In genomic region chr11:117229931-117230285, GRCh38 we compare ENCODE assay signal across 10 cellular contexts. TPM values are rescaled to one million over a fixed set of nuclear protein-coding genes. Genes with fewer than 3 reads are reported as not detected.
A peak's percentile ranks its signal among the peaks of the same experiment; 100 is the strongest.
DNase-seq lines count a peak whose midpoint lies in the region; ATAC-seq and TF ChIP-seq lines count a peak whose summit lies in the region.
"Had no signal": no experiment of that assay in that cellular context is flagged by ENCODE, and none has a peak within 500 bp of the region (broad histone marks: within the 10 kb centered on the region; RNA-seq: fewer than 3 reads in every experiment).

No MANE protein-coding gene starts in this region.

- H3K9me3 Mint-ChIP-seq in activated naive CD4-positive, alpha-beta T cell treated with anti-CD3 and anti-CD28 coated beads, Interleukin-2, amount 50 U/mL, for 24 hours = no peaks in the 10 kb centered on the region
- no peaks in the 10 kb centered on the region for H3K9me3 Mint-ChIP-seq in activated CD4-positive, alpha-beta memory T cell treated with anti-CD3 and anti-CD28 coated beads for 36 hours

- ATAC-seq in upper lobe of left lung (ENCODE audit: low FRiP score in 2 of 2) (no peak), left lung (no peak), psoas muscle (no peak)

- peak overlapping the region; percentile 24 for H3K9ac ChIP-seq in iPS-15b (ENCODE audit: low read depth, low read length)

- no peak for TF ChIP-seq EP300 in transverse colon (IDR thresholded peaks at IDR 0.05; ENCODE audit: low read depth)
- no peak for TF ChIP-seq EP300 in upper lobe of left lung (IDR thresholded peaks at IDR 0.05)

- H3K9me3 ChIP-seq in iPS-15b (ENCODE audit: control insufficient read depth, insufficient read depth, low read length) (no peaks in the 10 kb centered on the region), transverse colon (no peaks in the 10 kb centered on the region), upper lobe of left lung (no peaks in the 10 kb centered on the region), left lung (no peaks in the 10 kb centered on the region), psoas muscle (no peaks in the 10 kb centered on the region)

- TF ChIP-seq POLR2A in transverse colon (IDR thresholded peaks at IDR 0.05) (no peak), upper lobe of left lung (IDR thresholded peaks at IDR 0.05) (no peak)

- peaks cover 25% of the 10 kb centered on the region for H3K36me3 ChIP-seq in iPS-15b (ENCODE audit: control insufficient read depth, insufficient read depth, low read length)
- H3K36me3 ChIP-seq in transverse colon = peaks cover 0 to 30% (median 10%) of the 10 kb centered on the region in 4 donors
- peaks cover 7 to 48% (median 34%) of the 10 kb centered on the region in 4 donors for H3K36me3 ChIP-seq in upper lobe of left lung
- peaks cover 0 to 47% of the 10 kb centered on the region in 2 donors for H3K36me3 ChIP-seq in left lung
- peaks cover 0 to 47% of the 10 kb centered on the region in 2 donors for H3K36me3 ChIP-seq in psoas muscle (ENCODE audit: insufficient read depth in 1 of 2, low read depth in 1 of 2)

- WGBS in transverse colon (ENCODE audit: low coverage in 1 of 2), 2 donors = 83 to 88% methylated on average over 2 to 5 of the region's 5 CpGs
- WGBS in upper lobe of left lung, 2 donors = 81 to 95% methylated on average over 5 of the region's 5 CpGs
- WGBS in psoas muscle, 3 donors = 61 to 72% (median 70%) methylated on average over 5 of the region's 5 CpGs

- no peaks in the 10 kb centered on the region for H3K27me3 ChIP-seq in iPS-15b (ENCODE audit: control insufficient read depth, insufficient read depth, low read length)
- H3K27me3 ChIP-seq in transverse colon = no peaks in the 10 kb centered on the region
- H3K27me3 ChIP-seq in upper lobe of left lung = no peaks in the 10 kb centered on the region
- no peaks in the 10 kb centered on the region for H3K27me3 ChIP-seq in left lung
- H3K27me3 ChIP-seq in psoas muscle (ENCODE audit: insufficient read depth in 3 of 3, low read length in 2 of 3) = no peaks in the 10 kb centered on the region

- peaks cover 50% of the 10 kb centered on the region for H3K4me1 Mint-ChIP-seq in activated naive CD4-positive, alpha-beta T cell treated with anti-CD3 and anti-CD28 coated beads, Interleukin-2, amount 50 U/mL, for 24 hours
- H3K4me1 Mint-ChIP-seq in activated CD4-positive, alpha-beta memory T cell treated with anti-CD3 and anti-CD28 coated beads for 36 hours (ENCODE audit: low read depth) = peaks cover 43% of the 10 kb centered on the region

- H3K27ac ChIP-seq in transverse colon (peak overlapping the region in 3 of 4 donors; percentile 96 to 99 (median 98)), upper lobe of left lung (no peak overlapping the region), left lung (peak overlapping the region in 1 of 2 donors; percentile 13), psoas muscle (no peak overlapping the region)

- no peak overlapping the region for H3K4me3 ChIP-seq in iPS-15b (ENCODE audit: low read depth, low read length)
- no peak overlapping the region for H3K4me3 ChIP-seq in transverse colon
- peak overlapping the region in 1 of 4 donors; percentile 9 for H3K4me3 ChIP-seq in upper lobe of left lung
- H3K4me3 ChIP-seq in left lung = no peak overlapping the region
- no peak overlapping the region for H3K4me3 ChIP-seq in psoas muscle

- peaks cover 5% of the 10 kb centered on the region for H3K4me1 ChIP-seq in iPS-15b (ENCODE audit: control insufficient read depth, insufficient read depth, low read length)
- H3K4me1 ChIP-seq in transverse colon = peaks cover 18 to 54% (median 39%) of the 10 kb centered on the region in 4 donors
- peaks cover 21 to 38% (median 25%) of the 10 kb centered on the region in 4 donors for H3K4me1 ChIP-seq in upper lobe of left lung
- H3K4me1 ChIP-seq in left lung = peaks cover 9 to 42% of the 10 kb centered on the region in 2 donors
- peaks cover 28% of the 10 kb centered on the region for H3K4me1 ChIP-seq in psoas muscle

- in situ Hi-C loops in transverse colon (cut with MboI; ENCODE audit: low pct_ligation_motif_present in 1 of 4, low pct_unique_long_range_greater_than_20kb in 1 of 4, low sequenced_read_pairs in 3 of 4) = loop anchor here in 1 of 4 donors (5.0 kb wide), 1 partner anchor 48 kb away; no protein-coding TSS in a partner anchor

- intact Hi-C loops in activated CD4-positive, alpha-beta memory T cell treated with anti-CD3 and anti-CD28 coated beads for 36 hours (cut with micrococcal nuclease) = loop anchor here (1.0 to 5.0 kb wide), 9 partner anchors 52 to 757 kb away; partner anchors contain the start of genes BUD13, IL10RA, SIDT2 and ZPR1
- intact Hi-C loops in transverse colon (cut with DNase I; ENCODE audit: low total_unique reads) = loop anchor here (5.0 to 10.0 kb wide), 2 partner anchors 48 to 345 kb away; no protein-coding TSS in a partner anchor
- intact Hi-C loops in left lung (cut with DNase I) = no loop called here
- intact Hi-C loops in psoas muscle (cut with DNase I) = loop anchor here (5.0 to 10.0 kb wide), 6 partner anchors 125 to 458 kb away; partner anchors contain the start of genes BUD13 (in 1 of the 2) and ZPR1 (in 1 of the 2)

- CTCF ChIA-PET in activated CD4-positive, alpha-beta memory T cell treated with anti-CD3 and anti-CD28 coated beads for 36 hours (lab: Charles Lee) = interaction anchor here (1.0 to 2.8 kb wide), 5 partner anchors 8 to 439 kb away, joined by 3 to 21 read pairs (median 9); partner anchors contain the start of genes APOA5 and SIDT2

- peak overlapping the region; percentile 100 for H3K4me3 Mint-ChIP-seq in activated naive CD4-positive, alpha-beta T cell treated with anti-CD3 and anti-CD28 coated beads, Interleukin-2, amount 50 U/mL, for 24 hours
- peak overlapping the region; percentile 99 for H3K4me3 Mint-ChIP-seq in activated CD4-positive, alpha-beta memory T cell treated with anti-CD3 and anti-CD28 coated beads for 36 hours

- H3K27me3 Mint-ChIP-seq in activated naive CD4-positive, alpha-beta T cell treated with anti-CD3 and anti-CD28 coated beads, Interleukin-2, amount 50 U/mL, for 24 hours = no peaks in the 10 kb centered on the region
- H3K27me3 Mint-ChIP-seq in activated CD4-positive, alpha-beta memory T cell treated with anti-CD3 and anti-CD28 coated beads for 36 hours = no peaks in the 10 kb centered on the region

- H3K36me3 Mint-ChIP-seq in activated naive CD4-positive, alpha-beta T cell treated with anti-CD3 and anti-CD28 coated beads, Interleukin-2, amount 50 U/mL, for 24 hours = peaks cover 17% of the 10 kb centered on the region
- peaks cover 52% of the 10 kb centered on the region for H3K36me3 Mint-ChIP-seq in activated CD4-positive, alpha-beta memory T cell treated with anti-CD3 and anti-CD28 coated beads for 36 hours

- POLR2A ChIA-PET in activated CD4-positive, alpha-beta memory T cell treated with anti-CD3 and anti-CD28 coated beads for 36 hours (lab: Charles Lee) = interaction anchor here (0.6 to 3.3 kb wide), 9 partner anchors 51 to 453 kb away, joined by 3 to 22 read pairs (median 5); partner anchors contain the start of genes CEP164, PAFAH1B2 and SIDT2

- TF ChIP-seq CTCF in transverse colon (IDR thresholded peaks at IDR 0.05) = no peak
- no peak for TF ChIP-seq CTCF in upper lobe of left lung (IDR thresholded peaks at IDR 0.05)
- no peak for TF ChIP-seq CTCF in left lung (IDR thresholded peaks at IDR 0.05)
- no peak for TF ChIP-seq CTCF in psoas muscle (IDR thresholded peaks at IDR 0.05)

- H3K27ac Mint-ChIP-seq in activated naive CD4-positive, alpha-beta T cell treated with anti-CD3 and anti-CD28 coated beads, Interleukin-2, amount 50 U/mL, for 24 hours = peak overlapping the region; percentile 100
- H3K27ac Mint-ChIP-seq in activated CD4-positive, alpha-beta memory T cell treated with anti-CD3 and anti-CD28 coated beads for 36 hours = peak overlapping the region; percentile 98

- no peak for DNase-seq in activated naive CD4-positive, alpha-beta T cell treated with anti-CD3 and anti-CD28 coated beads, Interleukin-2, amount 50 U/mL, for 16 hours
- no peak for DNase-seq in activated CD4-positive, alpha-beta memory T cell treated with anti-CD3 and anti-CD28 coated beads for 36 hours
- DNase-seq in transverse colon = no peak
- DNase-seq in upper lobe of left lung = no peak
- DNase-seq in left lung = no peak
- DNase-seq in psoas muscle = no peak
- DNase-seq: AML-193, NCI-H2081 treated with DMSO at 0.1 percent for 48 hours had no signal

RNA-seq across cellular contexts. Expression of gene PCSK7, which starts 2.0 kb away (rescaled TPM):
- 100 to 1,000 TPM; 104 to 105 TPM for total RNA-seq in activated CD4-positive, alpha-beta memory T cell treated with anti-CD3 and anti-CD28 coated beads for 36 hours
- 100 to 1,000 TPM; 182 to 432 (median 204) TPM for total RNA-seq in transverse colon
- total RNA-seq in upper lobe of left lung = 100 to 1,000 TPM in 2 of 6 donors, 10 to 100 TPM in 4; 45.0 to 138 (median 63.8) TPM
- total RNA-seq in left lung = 10 to 100 TPM; 65.8 to 77.8 TPM
- total RNA-seq in psoas muscle = 10 to 100 TPM; 15.8 to 23.6 (median 20.8) TPM
- 10 to 100 TPM in 2 of 3 donors, 1 to 10 TPM in 1; 9.9 to 17.5 (median 13.4) TPM for polyA plus RNA-seq in psoas muscle

RNA-seq across cellular contexts. Expression of gene RNF214, which starts 2.6 kb away (rescaled TPM):
- 10 to 100 TPM; 16.9 to 18.3 TPM for total RNA-seq in activated CD4-positive, alpha-beta memory T cell treated with anti-CD3 and anti-CD28 coated beads for 36 hours
- total RNA-seq in transverse colon = 100 to 1,000 TPM in 1 of 4 donors, 10 to 100 TPM in 3; 11.1 to 139 (median 14.5) TPM
- 10 to 100 TPM in 4 of 6 donors, 1 to 10 TPM in 2; 9.0 to 24.1 (median 19.8) TPM for total RNA-seq in upper lobe of left lung
- total RNA-seq in left lung = 10 to 100 TPM; 21.5 to 22.3 TPM
- 10 to 100 TPM; 31.0 to 39.4 (median 34.7) TPM for total RNA-seq in psoas muscle
- 10 to 100 TPM; 12.4 to 19.7 (median 16.8) TPM for polyA plus RNA-seq in psoas muscle

RNA-seq across cellular contexts. Expression of gene TAGLN, which starts 30.7 kb away (rescaled TPM):
- total RNA-seq in activated CD4-positive, alpha-beta memory T cell treated with anti-CD3 and anti-CD28 coated beads for 36 hours = 1 to 10 TPM; 3.1 to 4.0 TPM
- total RNA-seq in transverse colon (1,000 to 10,000 TPM in 3 of 4 donors, 100 to 1,000 TPM in 1; 899 to 4,235 (median 1,393) TPM), upper lobe of left lung (100 to 1,000 TPM; 105 to 608 (median 334) TPM), left lung (100 to 1,000 TPM; 505 to 763 TPM), psoas muscle (10 to 100 TPM; 36.2 to 73.0 (median 51.7) TPM)
- polyA plus RNA-seq in psoas muscle = 100 to 1,000 TPM in 2 of 3 donors, 10 to 100 TPM in 1; 86.5 to 140 (median 117) TPM

RNA-seq across cellular contexts. Expression of gene SIDT2, which starts 51.4 kb away (rescaled TPM):
- total RNA-seq in activated CD4-positive, alpha-beta memory T cell treated with anti-CD3 and anti-CD28 coated beads for 36 hours = 10 to 100 TPM; 21.5 to 26.0 TPM
- total RNA-seq in transverse colon (10 to 100 TPM; 68.1 to 95.0 (median 78.2) TPM), upper lobe of left lung (100 to 1,000 TPM in 4 of 6 donors, 10 to 100 TPM in 2; 62.8 to 287 (median 153) TPM), left lung (100 to 1,000 TPM in 1 of 2 donors, 10 to 100 TPM in 1; 66.1 to 112 TPM), psoas muscle (10 to 100 TPM; 12.6 to 22.8 (median 19.9) TPM)
- 10 to 100 TPM in 1 of 3 donors, 1 to 10 TPM in 2; 7.1 to 10.5 (median 7.3) TPM for polyA plus RNA-seq in psoas muscle

Comparison
In these comparisons a context has a peak if more than half of its experiments do, and no peak if none do; other contexts are left out.
1. H3K27ac ChIP-seq: peak in transverse colon (3 of 4); none in upper lobe of left lung (0 of 4) and psoas muscle (single experiment).
2. RNA of gene TAGLN, which starts 30.7 kb away (total RNA-seq): 899 to 4,235 TPM in transverse colon, 505 to 763 TPM in left lung, 105 to 608 TPM in upper lobe of left lung and 36.2 to 73.0 TPM in psoas muscle; 3.1 to 4.0 TPM in activated CD4-positive, alpha-beta memory T cell treated with anti-CD3 and anti-CD28 coated beads for 36 hours; every median in the first group is over 4 times any median in the second.
3. intact Hi-C loops: an anchor here in activated CD4-positive, alpha-beta memory T cell treated with anti-CD3 and anti-CD28 coated beads for 36 hours (1.0 to 5.0 kb wide), transverse colon (5.0 to 10.0 kb wide) and psoas muscle (5.0 to 10.0 kb wide); none called in left lung.